Comparison of ENCODE assay signal across 26 cellular contexts in genomic region chr10:49320191-49320590, GRCh38. TPM values are rescaled to one million over a fixed set of nuclear protein-coding genes. Genes with fewer than 3 reads are reported as not detected.
"Had no signal": no experiment of that assay in that cellular context is flagged by ENCODE, and none has a peak within 500 bp of the region (broad histone marks: within the 10 kb centered on the region; RNA-seq: fewer than 3 reads in every experiment).

No MANE protein-coding gene starts in this region.

- H3K4me3 Mint-ChIP-seq: effector memory CD8-positive, alpha-beta T cell; natural killer cell had no signal

- DNase-seq: dermis blood vessel endothelial cell; effector memory CD8-positive, alpha-beta T cell; erythroblast; esophagus squamous epithelium; foreskin melanocyte; left ventricle myocardium superior; lower lobe of right lung; natural killer cell; right lobe of liver; stimulated activated CD4-positive, alpha-beta T cell treated with anti-CD3 and anti-CD28 coated beads, Interleukin-12 subunit alpha, Interleukin-12 subunit beta, amount 100 ng/mL, for 4 hours; stimulated activated CD4-positive, alpha-beta T cell treated with anti-CD3 and anti-CD28 coated beads, Interleukin-1b, Interleukin-23, amount 100 ng/mL, for 48 hours; stimulated activated CD4-positive, alpha-beta T cell treated with anti-CD3 and anti-CD28 coated beads, Interleukin-4, amount 100 ng/mL, for 1 hour; stimulated activated CD8-positive, alpha-beta memory T cell treated with anti-CD3 and anti-CD28 coated beads, Interleukin-4, amount 100 ng/mL, for 48 hours; stimulated activated naive CD4-positive, alpha-beta T cell; transverse colon; upper lobe of right lung; uterus had no signal

- H3K9me3 ChIP-seq: esophagus squamous epithelium, lower lobe of right lung, right lobe of liver, thoracic aorta, transverse colon, upper lobe of right lung, uterus had no signal

- H3K36me3 Mint-ChIP-seq: natural killer cell had no signal

- H3K27me3 ChIP-seq: esophagus squamous epithelium, right lobe of liver, transverse colon, upper lobe of right lung, uterus had no signal

- H3K4me3 ChIP-seq: coronary artery, esophagus squamous epithelium, lower lobe of right lung, right lobe of liver, smooth muscle cell, thoracic aorta, transverse colon, upper lobe of right lung, uterus had no signal

- H3K4me1 ChIP-seq: esophagus squamous epithelium, lower lobe of right lung, parathyroid adenoma, right lobe of liver, transverse colon, upper lobe of right lung, uterus had no signal

- H3K27ac Mint-ChIP-seq: effector memory CD8-positive, alpha-beta T cell; natural killer cell; progenitor cell of endocrine pancreas had no signal

- ATAC-seq: effector memory CD8-positive, alpha-beta T cell; left ventricle myocardium superior; lower lobe of right lung; natural killer cell; right lobe of liver; upper lobe of right lung had no signal

- H3K36me3 ChIP-seq: esophagus squamous epithelium, lower lobe of right lung, right lobe of liver, thoracic aorta, transverse colon, upper lobe of right lung, uterus had no signal

- H3K27ac ChIP-seq: coronary artery, esophagus squamous epithelium, lower lobe of right lung, parathyroid adenoma, right lobe of liver, thoracic aorta, transverse colon, upper lobe of right lung, uterus had no signal

- H3K9me3 Mint-ChIP-seq: effector memory CD8-positive, alpha-beta T cell; natural killer cell had no signal

RNA-seq across cellular contexts. Expression of gene C10orf71, which starts 21.2 kb away (rescaled TPM):
- total RNA-seq: dermis blood vessel endothelial cell, lower lobe of right lung, mononuclear cell, natural killer cell, omental fat pad, progenitor cell of endocrine pancreas, smooth muscle cell, upper lobe of right lung, uterus had no signal
- polyA plus RNA-seq: keratinocyte, neural cell, smooth muscle cell had no signal
